In genomic region chr1:243851129-243851756, GRCh38 we compare ENCODE assay signal across 8 cellular contexts. TPM values are rescaled to one million over a fixed set of nuclear protein-coding genes. Genes with fewer than 3 reads are reported as not detected.
DNase-seq lines count a peak whose midpoint lies in the region; ATAC-seq and TF ChIP-seq lines count a peak whose summit lies in the region.

No MANE protein-coding gene starts in this region.

- TF ChIP-seq POLR2A in transverse colon (IDR thresholded peaks at IDR 0.05), result no peak

- H3K27me3 Mint-ChIP-seq in MCF 10A (ENCODE audit: insufficient read depth, unreplicated experiment), result peaks cover 63% of the 10 kb centered on the region

- no peaks in the 10 kb centered on the region for H3K9me3 Mint-ChIP-seq in MCF 10A (ENCODE audit: unreplicated experiment)

- no peak for TF ChIP-seq EP300 in transverse colon (IDR thresholded peaks at IDR 0.05; ENCODE audit: low read depth)

- TF ChIP-seq CTCF in MCF 10A (IDR thresholded peaks at IDR 0.05; ENCODE audit: unreplicated experiment) (no peak), lung (IDR thresholded peaks at IDR 0.05; ENCODE audit: control extremely low read depth, extremely low read depth) (no peak), transverse colon (IDR thresholded peaks at IDR 0.05) (no peak)

- H3K4me3 Mint-ChIP-seq in MCF 10A (ENCODE audit: unreplicated experiment), result peak overlapping the region; percentile 88

- ATAC-seq in lung (ENCODE audit: insufficient read depth, low FRiP score) (no peak), left colon (no peak)

- 2 to 4% methylated on average over 20 of the region's 20 CpGs for WGBS in lung, 2 donors
- 4% methylated on average over 7 to 20 of the region's 20 CpGs for whole genome bisulfite sequencing in transverse colon (ENCODE audit: low coverage in 1 of 2), 2 donors

- in situ Hi-C loops in transverse colon (cut with MboI; ENCODE audit: low pct_ligation_motif_present in 1 of 4, low pct_unique_long_range_greater_than_20kb in 1 of 4, low sequenced_read_pairs in 3 of 4), result no loop called here

- H3K27me3 ChIP-seq in lung (ENCODE audit: control insufficient read depth, insufficient read depth), result no peaks in the 10 kb centered on the region
- H3K27me3 ChIP-seq in transverse colon, result peaks cover 45% of the 10 kb centered on the region

- BruUV-seq in MCF 10A (replicated peaks; lab: Mats Ljungman, UMichigan), result TSS peak; percentile 69

- H3K36me3 Mint-ChIP-seq in MCF 10A (ENCODE audit: insufficient read depth, unreplicated experiment), result no peaks in the 10 kb centered on the region

- peaks cover 2 to 3% of the 10 kb centered on the region in 2 donors for H3K4me1 ChIP-seq in lung (ENCODE audit: control insufficient read depth in 2 of 2, insufficient read depth in 2 of 2, low read length in 2 of 2)
- H3K4me1 ChIP-seq in transverse colon, result peaks cover 5 to 14% (median 12%) of the 10 kb centered on the region in 4 donors

- no peaks in the 10 kb centered on the region for H3K9me3 ChIP-seq in lung (ENCODE audit: control insufficient read depth in 2 of 2, insufficient read depth in 1 of 2, low read length in 1 of 2)
- H3K9me3 ChIP-seq in transverse colon, result no peaks in the 10 kb centered on the region

- peaks cover 20% of the 10 kb centered on the region for H3K4me1 Mint-ChIP-seq in MCF 10A (ENCODE audit: insufficient read depth, unreplicated experiment)

- CTCF ChIA-PET in MCF 10A (lab: Yijun Ruan, JAX), result no interaction called here

- H3K4me3 ChIP-seq in lung (peak overlapping the region; percentile 50), transverse colon (peak overlapping the region; percentile 58 to 93 (median 73))

- DNase-seq in DMS79 treated with DMSO at 0.1 percent for 48 hours (lab: John Stamatoyannopoulos, UW) (peak; percentile 17), DMS79 (lab: John Stamatoyannopoulos, UW) (no peak), LHCN-M2 (ENCODE audit: low read depth) (peak; percentile 32), MCF 10A (ENCODE audit: unreplicated experiment) (no peak), lung (ENCODE audit: low spot score) (peak; percentile 34), transverse colon (no peak), mesenteric fat pad (ENCODE audit: low spot score) (no peak), left colon (no peak)

- no peaks in the 10 kb centered on the region for H3K36me3 ChIP-seq in lung (ENCODE audit: control insufficient read depth in 2 of 2, insufficient read depth in 2 of 2, low read length in 2 of 2)
- no peaks in the 10 kb centered on the region for H3K36me3 ChIP-seq in transverse colon

- peak overlapping the region; percentile 46 for H3K27ac Mint-ChIP-seq in MCF 10A (ENCODE audit: low read depth, unreplicated experiment)

- POLR2A ChIA-PET in MCF 10A (lab: Yijun Ruan, JAX), result interaction anchor here (0.7 kb wide), 1 partner anchor 574 kb away, joined by 3 read pairs; no protein-coding TSS in a partner anchor

- intact Hi-C loops in MCF 10A (cut with micrococcal nuclease) (loop anchor here (5.0 kb wide), 3 partner anchors 134 to 509 kb away; no protein-coding TSS in a partner anchor), transverse colon (cut with DNase I; ENCODE audit: low total_unique reads) (no loop called here), left colon (cut with DNase I, micrococcal nuclease) (no loop called here)

- H3K27ac ChIP-seq in lung (ENCODE audit: low read depth in 1 of 2, low read length in 1 of 2), result peak overlapping the region; percentile 94
- peak overlapping the region; percentile 89 to 99 (median 94) for H3K27ac ChIP-seq in transverse colon

RNA-seq across cellular contexts. Expression of gene AKT3, which starts 1.2 kb away (rescaled TPM):
- total RNA-seq in LHCN-M2 (2014; rRNA removed) (10.1 and 12.2 TPM in 2 replicates), MCF 10A (2022) (31.9 and 35.0 TPM in 2 replicates), lung (10 to 100 TPM; 39.4 to 53.1 TPM), transverse colon (10 to 100 TPM in 3 of 4 donors, 1 to 10 TPM in 1; 9.8 to 27.2 (median 19.4) TPM), mesenteric fat pad (55.8 TPM), left colon (10 to 100 TPM in 1 of 2 donors, 1 to 10 TPM in 1; 9.7 to 21.1 TPM)
- 7.8 TPM for polyA plus RNA-seq in LHCN-M2 (2012)
- polyA plus RNA-seq in lung, result 1 to 10 TPM; 7.1 to 8.2 TPM

Comparison
In these comparisons a context has a peak if more than half of its experiments do, and no peak if none do; other contexts are left out.
1. DNase-seq: peak in DMS79 treated with DMSO at 0.1 percent for 48 hours (single experiment), LHCN-M2 (single experiment) and lung (single experiment); none in DMS79 (single experiment), MCF 10A (single experiment), transverse colon (single experiment), mesenteric fat pad (single experiment) and left colon (0 of 2).